In genomic region chr9:99445920-99446319, GRCh38 we compare ENCODE assay signal across 14 cellular contexts.
DNase-seq lines count a peak whose midpoint lies in the region; ATAC-seq and TF ChIP-seq lines count a peak whose summit lies in the region.
"Had no signal": no experiment of that assay in that cellular context is flagged by ENCODE, and none has a peak within 500 bp of the region (broad histone marks: within the 10 kb centered on the region; RNA-seq: fewer than 3 reads in every experiment).

No MANE protein-coding gene starts in this region.

- no peak overlapping the region for H4K5ac ChIP-seq in mesendoderm (ENCODE audit: low read length)

- no peak overlapping the region for H2BK12ac ChIP-seq in trophoblast cell (ENCODE audit: low read length)

- no peaks in the 10 kb centered on the region for H3K79me2 ChIP-seq in mesendoderm (ENCODE audit: control insufficient read depth, insufficient read depth, low read length)
- H3K79me2 ChIP-seq in trophoblast cell (ENCODE audit: control insufficient read depth, insufficient read depth, low read length, poor library complexity) = no peaks in the 10 kb centered on the region

- TF ChIP-seq POLR2A in heart left ventricle (IDR thresholded peaks at IDR 0.05) = no peak

- no peak overlapping the region for H3K56ac ChIP-seq in mesendoderm (ENCODE audit: low read length)

- H3K27ac ChIP-seq in heart left ventricle (peak overlapping the region in 11 of 12 donors; percentile 25 to 82 (median 67)), coronary artery (peak overlapping the region; percentile 35 to 38), mesendoderm (ENCODE audit: low read depth, low read length) (no peak overlapping the region), trophoblast cell (ENCODE audit: low read depth, low read length) (no peak overlapping the region)

- 22 to 61% (median 42%) methylated on average over 4 of the region's 4 CpGs for WGBS in heart left ventricle, 4 donors
- WGBS in mesendoderm (ENCODE audit: extremely low coverage, insufficient coverage, low lambda C conversion rate) = no CpG with 5 or more reads among the region's 4 CpGs
- no CpG with 5 or more reads among the region's 4 CpGs for WGBS in trophoblast cell (ENCODE audit: extremely low coverage, insufficient coverage, insufficient read length)

- H4K91ac ChIP-seq in trophoblast cell (ENCODE audit: low read depth, low read length) = no peak overlapping the region

- H3K18ac ChIP-seq in mesendoderm (ENCODE audit: low read length) (no peak overlapping the region), trophoblast cell (ENCODE audit: low read length) (no peak overlapping the region)

- no peaks in the 10 kb centered on the region for H3K27me3 ChIP-seq in heart left ventricle
- H3K27me3 ChIP-seq in mesendoderm (ENCODE audit: insufficient read depth, low read length, poor library complexity) = no peaks in the 10 kb centered on the region
- H3K27me3 ChIP-seq in trophoblast cell (ENCODE audit: insufficient read depth, low read length) = no peaks in the 10 kb centered on the region
- H3K27me3 ChIP-seq: dorsolateral prefrontal cortex had no signal

- peak in 1 of 5 donors; percentile 33 for DNase-seq in heart left ventricle
- DNase-seq in cardiac septum (ENCODE audit: low spot score) = no peak
- no peak for DNase-seq in coronary artery (ENCODE audit: low spot score)
- no peak for DNase-seq in mesendoderm
- DNase-seq in activated naive CD4-positive, alpha-beta T cell (lab: John Stamatoyannopoulos, UW) = no peak
- no peak for DNase-seq in trophoblast cell
- DNase-seq: activated CD8-positive, alpha-beta memory T cell treated with anti-CD3 and anti-CD28 coated beads, Interleukin-2, amount 50 U/mL, for 4 hours; activated naive CD4-positive, alpha-beta T cell treated with anti-CD3 and anti-CD28 coated beads for 36 hours; COR-L47; kidney; NCI-H1092 had no signal

- H3K9ac ChIP-seq in mesendoderm (ENCODE audit: low read length) (no peak overlapping the region), trophoblast cell (ENCODE audit: low read length) (no peak overlapping the region)

- H3K4me2 ChIP-seq in mesendoderm (ENCODE audit: low read length) (no peak overlapping the region), trophoblast cell (ENCODE audit: low read length) (no peak overlapping the region)

- ATAC-seq in heart left ventricle (peak in 3 of 4 donors; percentile 29 to 76 (median 62)), GM19452 (IDR thresholded peaks at IDR 0.05; ENCODE audit: unreplicated experiment) (no peak), HG03442 (IDR thresholded peaks at IDR 0.05; ENCODE audit: unreplicated experiment) (no peak)

- peak overlapping the region; percentile 35 for H3K23ac ChIP-seq in mesendoderm (ENCODE audit: low read length)
- no peak overlapping the region for H3K23ac ChIP-seq in trophoblast cell (ENCODE audit: low read length)

- H4K8ac ChIP-seq in mesendoderm (ENCODE audit: low read depth, low read length) = no peak overlapping the region
- no peak overlapping the region for H4K8ac ChIP-seq in trophoblast cell (ENCODE audit: low read depth, low read length)

- no peaks in the 10 kb centered on the region for H3K79me1 ChIP-seq in mesendoderm (ENCODE audit: low read length)
- H3K79me1 ChIP-seq in trophoblast cell (ENCODE audit: low read length) = no peaks in the 10 kb centered on the region

- no peaks in the 10 kb centered on the region for H3K9me3 ChIP-seq in heart left ventricle
- no peaks in the 10 kb centered on the region for H3K9me3 ChIP-seq in trophoblast cell (ENCODE audit: insufficient read depth, low read depth, low read length)

- H3K4me1 ChIP-seq in heart left ventricle = peaks cover 0 to 24% (median 10%) of the 10 kb centered on the region in 12 donors
- no peaks in the 10 kb centered on the region for H3K4me1 ChIP-seq in mesendoderm (ENCODE audit: control insufficient read depth, low read depth, low read length)
- H3K4me1 ChIP-seq in trophoblast cell (ENCODE audit: control insufficient read depth in 1 of 2, insufficient read depth in 2 of 2, low read length in 2 of 2) = peaks cover 4 to 6% of the 10 kb centered on the region in 2 experiments

- no peak overlapping the region for H4K12ac ChIP-seq in trophoblast cell (ENCODE audit: low read depth, low read length)

- intact Hi-C loops in heart left ventricle (cut with DNase I) (loop anchor here in 5 of 10 donors (2.0 to 10.0 kb wide), 6 partner anchors 29 to 379 kb away; partner anchors contain the start of gene NR4A3 (in 1 of the 5)), cardiac septum (cut with DNase I) (loop anchor here (1.0 to 2.0 kb wide), 4 partner anchors 77 to 374 kb away; no protein-coding TSS in a partner anchor)

- H2BK15ac ChIP-seq in mesendoderm (replicated peaks; ENCODE audit: low read depth) = no peak overlapping the region

- no peak for TF ChIP-seq CTCF in heart left ventricle (IDR thresholded peaks at IDR 0.05)
- TF ChIP-seq CTCF in coronary artery (IDR thresholded peaks at IDR 0.05) = no peak

- H2AFZ ChIP-seq in trophoblast cell (ENCODE audit: insufficient read depth, low read length, poor library complexity) = no peak overlapping the region

- H3K4me3 ChIP-seq in heart left ventricle (peak overlapping the region in 1 of 12 donors; percentile 2), coronary artery (no peak overlapping the region), mesendoderm (ENCODE audit: low read length) (no peak overlapping the region), trophoblast cell (ENCODE audit: low read depth, low read length) (no peak overlapping the region)
- H3K4me3 ChIP-seq: dorsolateral prefrontal cortex had no signal

- H3K36me3 ChIP-seq in heart left ventricle (no peaks in the 10 kb centered on the region), mesendoderm (ENCODE audit: control insufficient read depth, insufficient read depth, low read length) (no peaks in the 10 kb centered on the region), trophoblast cell (ENCODE audit: control insufficient read depth in 1 of 2, insufficient read depth in 2 of 2, low read length in 2 of 2) (no peaks in the 10 kb centered on the region)

- H2BK120ac ChIP-seq in mesendoderm (ENCODE audit: low read depth, low read length) = no peak overlapping the region
- no peak overlapping the region for H2BK120ac ChIP-seq in trophoblast cell (ENCODE audit: insufficient read depth, low read length, poor library complexity)

- no peak overlapping the region for H3K14ac ChIP-seq in trophoblast cell (ENCODE audit: low read length)

- H2AK5ac ChIP-seq in mesendoderm (ENCODE audit: low read length) (no peak overlapping the region), trophoblast cell (ENCODE audit: low read length) (no peak overlapping the region)

- H2BK5ac ChIP-seq in mesendoderm (ENCODE audit: low read length) (no peak overlapping the region), trophoblast cell (ENCODE audit: low read depth, low read length, poor library complexity) (no peak overlapping the region)

- no peak overlapping the region for H3K4ac ChIP-seq in mesendoderm (ENCODE audit: low read depth, low read length)
- no peak overlapping the region for H3K4ac ChIP-seq in trophoblast cell (ENCODE audit: low read depth, low read length)

Comparison
In these comparisons a context has a peak if more than half of its experiments do, and no peak if none do; other contexts are left out.
1. ATAC-seq: peak in heart left ventricle (3 of 4); none in GM19452 (single experiment) and HG03442 (single experiment).
2. H3K27ac ChIP-seq: peak in heart left ventricle (11 of 12) and coronary artery (2 of 2); none in mesendoderm (single experiment) and trophoblast cell (single experiment).